ENCODE assay signal across 8 cellular contexts in genomic region chr17:39952665-39953470, GRCh38. TPM values are rescaled to one million over a fixed set of nuclear protein-coding genes. Genes with fewer than 3 reads are reported as not detected.
DNase-seq lines count a peak whose midpoint lies in the region; ATAC-seq and TF ChIP-seq lines count a peak whose summit lies in the region.

No MANE protein-coding gene starts in this region.

- H3K27ac ChIP-seq in OCI-LY7 (ENCODE audit: low read depth, low read length, poor library complexity, severe bottlenecking) (peak overlapping the region; percentile 9), esophagus muscularis mucosa (replicated peaks in 1 of 4) (peak overlapping the region; percentile 60 to 78 (median 66)), muscle layer of colon (ENCODE audit: low read depth, low read length) (peak overlapping the region; percentile 41)

- H3K27ac Mint-ChIP-seq in activated T-cell treated with anti-CD3 and anti-CD28 coated beads, Interleukin-2, amount 50 U/mL, for 24 hours, result peak overlapping the region; percentile 81

- H3K79me2 ChIP-seq in OCI-LY7 (ENCODE audit: insufficient read depth, low read depth, low read length), result no peaks in the 10 kb centered on the region

- H3K9ac ChIP-seq in muscle layer of colon (ENCODE audit: low read length), result no peak overlapping the region

- ATAC-seq in GM21390 (IDR thresholded peaks at IDR 0.05; ENCODE audit: unreplicated experiment), result peak; percentile 78

- H3K36me3 ChIP-seq in OCI-LY7 (ENCODE audit: insufficient read depth, low read length) (no peaks in the 10 kb centered on the region), esophagus muscularis mucosa (no peaks in the 10 kb centered on the region), muscle layer of colon (ENCODE audit: insufficient read depth, low read length) (no peaks in the 10 kb centered on the region)

- no peaks in the 10 kb centered on the region for H3K9me3 Mint-ChIP-seq in activated T-cell treated with anti-CD3 and anti-CD28 coated beads, Interleukin-2, amount 50 U/mL, for 24 hours

- POLR2A ChIA-PET in OCI-LY7 (lab: Charles Lee), result interaction anchor here (1.0 kb wide), 1 partner anchor 177 kb away, joined by 5 read pairs; no protein-coding TSS in a partner anchor

- TF ChIP-seq CTCF in OCI-LY7 (conservative IDR thresholded peaks at IDR 0.05; ENCODE audit: low read length) (no peak), esophagus muscularis mucosa (IDR thresholded peaks at IDR 0.05) (no peak)

- no peaks in the 10 kb centered on the region for H3K27me3 Mint-ChIP-seq in activated T-cell treated with anti-CD3 and anti-CD28 coated beads, Interleukin-2, amount 50 U/mL, for 24 hours

- intact Hi-C loops in OCI-LY7 (cut with micrococcal nuclease; ENCODE audit: unreplicated experiment), result loop anchor here (2.0 to 10.0 kb wide), 2 partner anchors 26 to 198 kb away; partner anchors contain the start of genes LRRC3C and ORMDL3
- intact Hi-C loops in esophagus muscularis mucosa (cut with DNase I), result loop anchor here (10.0 kb wide), 1 partner anchor 198 kb away; no protein-coding TSS in a partner anchor

- H3K4me1 ChIP-seq in OCI-LY7 (ENCODE audit: insufficient read depth, low read length, poor library complexity, severe bottlenecking) (peaks cover 25% of the 10 kb centered on the region), esophagus muscularis mucosa (peaks cover 14 to 16% (median 15%) of the 10 kb centered on the region in 4 donors), muscle layer of colon (ENCODE audit: insufficient read depth, low read length) (peaks cover 10% of the 10 kb centered on the region)

- H3K9me3 ChIP-seq in OCI-LY7 (ENCODE audit: low read length), result no peaks in the 10 kb centered on the region
- H3K9me3 ChIP-seq in esophagus muscularis mucosa, result no peaks in the 10 kb centered on the region
- no peaks in the 10 kb centered on the region for H3K9me3 ChIP-seq in muscle layer of colon (ENCODE audit: low read length)

- H2AFZ ChIP-seq in OCI-LY7 (ENCODE audit: low read length), result peak overlapping the region; percentile 43

- in situ Hi-C loops in Caki2 (cut with HindIII; ENCODE audit: low pct_unique_long_range_greater_than_20kb, low sequenced_read_pairs), result no loop called here

- DNase-seq in Caki2 (ENCODE audit: low read depth) (peak; percentile 63), HuH-7 (ENCODE audit: low spot score) (peak; percentile 92), OCI-LY7 (ENCODE audit: low spot score) (peak; percentile 92), esophagus muscularis mucosa (ENCODE audit: extremely low spot score) (peak; percentile 100)
- peak; percentile 86 for DNase-seq in activated T-cell treated with anti-CD3 and anti-CD28 coated beads, Interleukin-2, amount 50 U/mL, for 24 hours
- DNase-seq in stimulated activated CD8-positive, alpha-beta memory T cell treated with anti-CD3 and anti-CD28 coated beads, Interleukin-4, amount 100 ng/mL, for 48 hours, result peak; percentile 94

- no peak for TF ChIP-seq EP300 in esophagus muscularis mucosa (IDR thresholded peaks at IDR 0.05)

- H3K4me1 Mint-ChIP-seq in activated T-cell treated with anti-CD3 and anti-CD28 coated beads, Interleukin-2, amount 50 U/mL, for 24 hours (ENCODE audit: low read depth), result peaks cover 20% of the 10 kb centered on the region

- no peaks in the 10 kb centered on the region for H4K20me1 ChIP-seq in OCI-LY7 (ENCODE audit: insufficient read depth, low read length)

- no peak for TF ChIP-seq POLR2A in esophagus muscularis mucosa (IDR thresholded peaks at IDR 0.05; ENCODE audit: low read depth)

- H3K4me2 ChIP-seq in OCI-LY7 (ENCODE audit: low read length), result peak overlapping the region; percentile 83

- BruUV-seq in OCI-LY7 (replicated peaks; lab: Mats Ljungman, UMichigan), result no TSS peak

- H3K27me3 ChIP-seq in esophagus muscularis mucosa, result no peaks in the 10 kb centered on the region
- H3K27me3 ChIP-seq in muscle layer of colon (ENCODE audit: control insufficient read depth in 1 of 2, insufficient read depth in 2 of 2, low read length in 2 of 2), result no peaks in the 10 kb centered on the region

- H3K4me3 ChIP-seq in OCI-LY7 (ENCODE audit: low read depth, low read length, poor library complexity, severe bottlenecking) (peak overlapping the region; percentile 66), esophagus muscularis mucosa (peak overlapping the region; percentile 47 to 57 (median 49)), muscle layer of colon (ENCODE audit: low read depth in 1 of 2, low read length in 2 of 2) (peak overlapping the region in 1 of 2 donors; percentile 62)

- no peaks in the 10 kb centered on the region for H3K36me3 Mint-ChIP-seq in activated T-cell treated with anti-CD3 and anti-CD28 coated beads, Interleukin-2, amount 50 U/mL, for 24 hours (ENCODE audit: low read depth)

- CTCF ChIA-PET in OCI-LY7 (lab: Charles Lee; ENCODE audit: unreplicated experiment), result interaction anchor here (1.2 kb wide), 1 partner anchor 13 kb away, joined by 4 read pairs; no protein-coding TSS in a partner anchor

- no peaks in the 10 kb centered on the region for H3K9me2 ChIP-seq in OCI-LY7 (ENCODE audit: insufficient read depth, low read length)

- peak overlapping the region; percentile 76 for H3K4me3 Mint-ChIP-seq in activated T-cell treated with anti-CD3 and anti-CD28 coated beads, Interleukin-2, amount 50 U/mL, for 24 hours

- WGBS in esophagus muscularis mucosa, result 3% methylated on average over 16 of the region's 56 CpGs

RNA-seq across cellular contexts. Expression of gene GSDMA, which starts 9.9 kb away (rescaled TPM):
- not detected in 2 replicates for total RNA-seq in Caki2 (2014; rRNA removed; shearing (Covaris generic); ENCODE audit: low replicate concordance)
- 0.15 and 0.57 TPM in 2 replicates for total RNA-seq in OCI-LY7 (2014; rRNA removed; shearing (Covaris generic))
- 0.15 and 0.17 TPM in 2 replicates for total RNA-seq in OCI-LY7 (2022)
- total RNA-seq in esophagus muscularis mucosa, result under 1 TPM in 3 of 4 donors, not detected in 1; 0.11 to 0.99 (median 0.45) TPM

RNA-seq across cellular contexts. Expression of gene LRRC3C, which starts 25.3 kb away (rescaled TPM):
- not detected in 2 replicates for total RNA-seq in Caki2 (2014; rRNA removed; shearing (Covaris generic); ENCODE audit: low replicate concordance)
- not detected in 2 replicates for total RNA-seq in OCI-LY7 (2014; rRNA removed; shearing (Covaris generic))
- total RNA-seq in OCI-LY7 (2022), result not detected in 2 replicates
- total RNA-seq in esophagus muscularis mucosa, result not detected

RNA-seq across cellular contexts. Expression of gene ORMDL3, which starts 25.5 kb away (rescaled TPM):
- total RNA-seq in Caki2 (2014; rRNA removed; shearing (Covaris generic); ENCODE audit: low replicate concordance), result 41.3 and 70.3 TPM in 2 replicates
- 62.2 and 62.6 TPM in 2 replicates for total RNA-seq in OCI-LY7 (2014; rRNA removed; shearing (Covaris generic))
- 61.3 and 65.9 TPM in 2 replicates for total RNA-seq in OCI-LY7 (2022)
- total RNA-seq in esophagus muscularis mucosa, result 10 to 100 TPM; 33.2 to 68.6 (median 45.9) TPM

RNA-seq across cellular contexts. Expression of gene PSMD3, which starts 27.7 kb away (rescaled TPM):
- 170 and 200 TPM in 2 replicates for total RNA-seq in Caki2 (2014; rRNA removed; shearing (Covaris generic); ENCODE audit: low replicate concordance)
- 149 and 150 TPM in 2 replicates for total RNA-seq in OCI-LY7 (2014; rRNA removed; shearing (Covaris generic))
- total RNA-seq in OCI-LY7 (2022) (140 and 150 TPM in 2 replicates), esophagus muscularis mucosa (100 to 1,000 TPM in 1 of 4 donors, 10 to 100 TPM in 3; 58.1 to 117 (median 84.0) TPM)

RNA-seq across cellular contexts. Expression of gene GSDMB, which starts 34.4 kb away (rescaled TPM):
- total RNA-seq in Caki2 (2014; rRNA removed; shearing (Covaris generic); ENCODE audit: low replicate concordance), result 0.06 and 0.41 TPM in 2 replicates
- total RNA-seq in OCI-LY7 (2014; rRNA removed; shearing (Covaris generic)), result 24.1 and 29.4 TPM in 2 replicates
- 39.2 and 44.6 TPM in 2 replicates for total RNA-seq in OCI-LY7 (2022)
- 1 to 10 TPM; 1.7 to 7.1 (median 2.7) TPM for total RNA-seq in esophagus muscularis mucosa

Comparison
In these comparisons a context has a peak if more than half of its experiments do, and no peak if none do; other contexts are left out.
1. H3K27ac ChIP-seq: peak in every context shown above with its lines; median percentile 66 in esophagus muscularis mucosa; 41 in muscle layer of colon; 9 in OCI-LY7.